In the genomic region with DNA sequence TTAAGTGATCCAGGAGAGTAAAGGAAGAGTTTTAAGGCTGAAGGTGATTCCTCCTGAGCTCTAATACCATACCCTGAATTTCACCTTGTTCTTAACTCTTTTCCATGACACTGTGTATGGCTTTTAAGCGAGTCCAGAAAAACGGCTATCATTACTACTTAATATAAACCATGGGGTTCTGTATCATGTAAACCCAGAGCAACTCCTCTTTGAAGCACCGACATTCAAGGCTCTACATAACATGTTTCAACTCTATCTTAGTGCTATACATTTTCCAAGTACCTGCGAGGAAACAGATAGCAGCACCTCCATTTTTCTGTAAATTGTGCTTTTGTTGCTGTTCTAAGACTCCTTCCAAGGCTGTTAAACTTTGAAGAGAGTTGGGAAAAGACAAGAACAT, we compare ENCODE assay signal across 1 cellular context.
TF ChIP-seq lines count a peak whose summit lies in the region.

No MANE protein-coding gene starts in this region.

TF ChIP-seq in K562, 482 proteins besides CTCF, POLR2A, EP300 and RAD21 (continued from another document):
- TF ChIP-seq, protein P1, sequence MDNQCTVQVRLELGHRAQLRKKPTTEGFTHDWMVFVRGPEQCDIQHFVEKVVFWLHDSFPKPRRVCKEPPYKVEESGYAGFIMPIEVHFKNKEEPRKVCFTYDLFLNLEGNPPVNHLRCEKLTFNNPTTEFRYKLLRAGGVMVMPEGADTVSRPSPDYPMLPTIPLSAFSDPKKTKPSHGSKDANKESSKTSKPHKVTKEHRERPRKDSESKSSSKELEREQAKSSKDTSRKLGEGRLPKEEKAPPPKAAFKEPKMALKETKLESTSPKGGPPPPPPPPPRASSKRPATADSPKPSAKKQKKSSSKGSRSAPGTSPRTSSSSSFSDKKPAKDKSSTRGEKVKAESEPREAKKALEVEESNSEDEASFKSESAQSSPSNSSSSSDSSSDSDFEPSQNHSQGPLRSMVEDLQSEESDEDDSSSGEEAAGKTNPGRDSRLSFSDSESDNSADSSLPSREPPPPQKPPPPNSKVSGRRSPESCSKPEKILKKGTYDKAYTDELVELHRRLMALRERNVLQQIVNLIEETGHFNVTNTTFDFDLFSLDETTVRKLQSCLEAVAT (IDR thresholded peaks at IDR 0.05): peak in 1 of 2 experiments; percentile 61; a peak in 1 of 4 replicates
- TF ChIP-seq SIX5 (IDR thresholded peaks at IDR 0.05; ENCODE audit: borderline replicate concordance in 1 of 2, insufficient read depth in 1 of 2, low read depth in 1 of 2, low read length in 2 of 2) (no peak), DPF2 (IDR thresholded peaks at IDR 0.05) (no peak), ZNF217 (CRISPR knock-in tag; IDR thresholded peaks at IDR 0.05) (no peak), MAFG (tag; conservative IDR thresholded peaks at IDR 0.05) (no peak), CAMTA2 (CRISPR knock-in tag; conservative IDR thresholded peaks at IDR 0.05) (no peak), CBFA2T2 (conservative IDR thresholded peaks at IDR 0.05) (no peak), EP400 (IDR thresholded peaks at IDR 0.05) (no peak), ZNF408 (CRISPR knock-in tag; IDR thresholded peaks at IDR 0.05; ENCODE audit: low read depth) (no peak), CHCHD3 (CRISPR knock-in tag; IDR thresholded peaks at IDR 0.05) (no peak), MCM3 (IDR thresholded peaks at IDR 0.05) (no peak), CREB3L1 (IDR thresholded peaks at IDR 0.05; ENCODE audit: borderline replicate concordance, low read depth) (no peak), HDAC2 (IDR thresholded peaks at IDR 0.05) (no peak), ESRRA (IDR thresholded peaks at IDR 0.05; ENCODE audit: borderline replicate concordance, low read depth) (no peak), CTBP1 (IDR thresholded peaks at IDR 0.05; ENCODE audit: borderline replicate concordance) (no peak), FOXK1 (CRISPR knock-in tag; IDR thresholded peaks at IDR 0.05; ENCODE audit: borderline replicate concordance) (no peak), BRD9 (IDR thresholded peaks at IDR 0.05; ENCODE audit: low read depth, partially characterized antibody) (no peak), ZBTB49 (CRISPR knock-in tag; IDR thresholded peaks at IDR 0.05; ENCODE audit: borderline replicate concordance) (no peak)
- TF ChIP-seq, protein P2, sequence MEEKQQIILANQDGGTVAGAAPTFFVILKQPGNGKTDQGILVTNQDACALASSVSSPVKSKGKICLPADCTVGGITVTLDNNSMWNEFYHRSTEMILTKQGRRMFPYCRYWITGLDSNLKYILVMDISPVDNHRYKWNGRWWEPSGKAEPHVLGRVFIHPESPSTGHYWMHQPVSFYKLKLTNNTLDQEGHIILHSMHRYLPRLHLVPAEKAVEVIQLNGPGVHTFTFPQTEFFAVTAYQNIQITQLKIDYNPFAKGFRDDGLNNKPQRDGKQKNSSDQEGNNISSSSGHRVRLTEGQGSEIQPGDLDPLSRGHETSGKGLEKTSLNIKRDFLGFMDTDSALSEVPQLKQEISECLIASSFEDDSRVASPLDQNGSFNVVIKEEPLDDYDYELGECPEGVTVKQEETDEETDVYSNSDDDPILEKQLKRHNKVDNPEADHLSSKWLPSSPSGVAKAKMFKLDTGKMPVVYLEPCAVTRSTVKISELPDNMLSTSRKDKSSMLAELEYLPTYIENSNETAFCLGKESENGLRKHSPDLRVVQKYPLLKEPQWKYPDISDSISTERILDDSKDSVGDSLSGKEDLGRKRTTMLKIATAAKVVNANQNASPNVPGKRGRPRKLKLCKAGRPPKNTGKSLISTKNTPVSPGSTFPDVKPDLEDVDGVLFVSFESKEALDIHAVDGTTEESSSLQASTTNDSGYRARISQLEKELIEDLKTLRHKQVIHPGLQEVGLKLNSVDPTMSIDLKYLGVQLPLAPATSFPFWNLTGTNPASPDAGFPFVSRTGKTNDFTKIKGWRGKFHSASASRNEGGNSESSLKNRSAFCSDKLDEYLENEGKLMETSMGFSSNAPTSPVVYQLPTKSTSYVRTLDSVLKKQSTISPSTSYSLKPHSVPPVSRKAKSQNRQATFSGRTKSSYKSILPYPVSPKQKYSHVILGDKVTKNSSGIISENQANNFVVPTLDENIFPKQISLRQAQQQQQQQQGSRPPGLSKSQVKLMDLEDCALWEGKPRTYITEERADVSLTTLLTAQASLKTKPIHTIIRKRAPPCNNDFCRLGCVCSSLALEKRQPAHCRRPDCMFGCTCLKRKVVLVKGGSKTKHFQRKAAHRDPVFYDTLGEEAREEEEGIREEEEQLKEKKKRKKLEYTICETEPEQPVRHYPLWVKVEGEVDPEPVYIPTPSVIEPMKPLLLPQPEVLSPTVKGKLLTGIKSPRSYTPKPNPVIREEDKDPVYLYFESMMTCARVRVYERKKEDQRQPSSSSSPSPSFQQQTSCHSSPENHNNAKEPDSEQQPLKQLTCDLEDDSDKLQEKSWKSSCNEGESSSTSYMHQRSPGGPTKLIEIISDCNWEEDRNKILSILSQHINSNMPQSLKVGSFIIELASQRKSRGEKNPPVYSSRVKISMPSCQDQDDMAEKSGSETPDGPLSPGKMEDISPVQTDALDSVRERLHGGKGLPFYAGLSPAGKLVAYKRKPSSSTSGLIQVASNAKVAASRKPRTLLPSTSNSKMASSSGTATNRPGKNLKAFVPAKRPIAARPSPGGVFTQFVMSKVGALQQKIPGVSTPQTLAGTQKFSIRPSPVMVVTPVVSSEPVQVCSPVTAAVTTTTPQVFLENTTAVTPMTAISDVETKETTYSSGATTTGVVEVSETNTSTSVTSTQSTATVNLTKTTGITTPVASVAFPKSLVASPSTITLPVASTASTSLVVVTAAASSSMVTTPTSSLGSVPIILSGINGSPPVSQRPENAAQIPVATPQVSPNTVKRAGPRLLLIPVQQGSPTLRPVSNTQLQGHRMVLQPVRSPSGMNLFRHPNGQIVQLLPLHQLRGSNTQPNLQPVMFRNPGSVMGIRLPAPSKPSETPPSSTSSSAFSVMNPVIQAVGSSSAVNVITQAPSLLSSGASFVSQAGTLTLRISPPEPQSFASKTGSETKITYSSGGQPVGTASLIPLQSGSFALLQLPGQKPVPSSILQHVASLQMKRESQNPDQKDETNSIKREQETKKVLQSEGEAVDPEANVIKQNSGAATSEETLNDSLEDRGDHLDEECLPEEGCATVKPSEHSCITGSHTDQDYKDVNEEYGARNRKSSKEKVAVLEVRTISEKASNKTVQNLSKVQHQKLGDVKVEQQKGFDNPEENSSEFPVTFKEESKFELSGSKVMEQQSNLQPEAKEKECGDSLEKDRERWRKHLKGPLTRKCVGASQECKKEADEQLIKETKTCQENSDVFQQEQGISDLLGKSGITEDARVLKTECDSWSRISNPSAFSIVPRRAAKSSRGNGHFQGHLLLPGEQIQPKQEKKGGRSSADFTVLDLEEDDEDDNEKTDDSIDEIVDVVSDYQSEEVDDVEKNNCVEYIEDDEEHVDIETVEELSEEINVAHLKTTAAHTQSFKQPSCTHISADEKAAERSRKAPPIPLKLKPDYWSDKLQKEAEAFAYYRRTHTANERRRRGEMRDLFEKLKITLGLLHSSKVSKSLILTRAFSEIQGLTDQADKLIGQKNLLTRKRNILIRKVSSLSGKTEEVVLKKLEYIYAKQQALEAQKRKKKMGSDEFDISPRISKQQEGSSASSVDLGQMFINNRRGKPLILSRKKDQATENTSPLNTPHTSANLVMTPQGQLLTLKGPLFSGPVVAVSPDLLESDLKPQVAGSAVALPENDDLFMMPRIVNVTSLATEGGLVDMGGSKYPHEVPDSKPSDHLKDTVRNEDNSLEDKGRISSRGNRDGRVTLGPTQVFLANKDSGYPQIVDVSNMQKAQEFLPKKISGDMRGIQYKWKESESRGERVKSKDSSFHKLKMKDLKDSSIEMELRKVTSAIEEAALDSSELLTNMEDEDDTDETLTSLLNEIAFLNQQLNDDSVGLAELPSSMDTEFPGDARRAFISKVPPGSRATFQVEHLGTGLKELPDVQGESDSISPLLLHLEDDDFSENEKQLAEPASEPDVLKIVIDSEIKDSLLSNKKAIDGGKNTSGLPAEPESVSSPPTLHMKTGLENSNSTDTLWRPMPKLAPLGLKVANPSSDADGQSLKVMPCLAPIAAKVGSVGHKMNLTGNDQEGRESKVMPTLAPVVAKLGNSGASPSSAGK (IDR thresholded peaks at IDR 0.05): no peak
- TF ChIP-seq, protein P3, sequence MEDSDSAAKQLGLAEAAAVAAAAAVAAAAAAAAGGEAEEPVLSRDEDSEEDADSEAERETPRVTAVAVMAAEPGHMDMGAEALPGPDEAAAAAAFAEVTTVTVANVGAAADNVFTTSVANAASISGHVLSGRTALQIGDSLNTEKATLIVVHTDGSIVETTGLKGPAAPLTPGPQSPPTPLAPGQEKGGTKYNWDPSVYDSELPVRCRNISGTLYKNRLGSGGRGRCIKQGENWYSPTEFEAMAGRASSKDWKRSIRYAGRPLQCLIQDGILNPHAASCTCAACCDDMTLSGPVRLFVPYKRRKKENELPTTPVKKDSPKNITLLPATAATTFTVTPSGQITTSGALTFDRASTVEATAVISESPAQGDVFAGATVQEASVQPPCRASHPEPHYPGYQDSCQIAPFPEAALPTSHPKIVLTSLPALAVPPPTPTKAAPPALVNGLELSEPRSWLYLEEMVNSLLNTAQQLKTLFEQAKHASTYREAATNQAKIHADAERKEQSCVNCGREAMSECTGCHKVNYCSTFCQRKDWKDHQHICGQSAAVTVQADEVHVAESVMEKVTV (CRISPR knock-in tag; IDR thresholded peaks at IDR 0.05): no peak
- TF ChIP-seq, protein P4, sequence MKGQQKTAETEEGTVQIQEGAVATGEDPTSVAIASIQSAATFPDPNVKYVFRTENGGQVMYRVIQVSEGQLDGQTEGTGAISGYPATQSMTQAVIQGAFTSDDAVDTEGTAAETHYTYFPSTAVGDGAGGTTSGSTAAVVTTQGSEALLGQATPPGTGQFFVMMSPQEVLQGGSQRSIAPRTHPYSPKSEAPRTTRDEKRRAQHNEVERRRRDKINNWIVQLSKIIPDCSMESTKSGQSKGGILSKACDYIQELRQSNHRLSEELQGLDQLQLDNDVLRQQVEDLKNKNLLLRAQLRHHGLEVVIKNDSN (CRISPR knock-in tag; IDR thresholded peaks at IDR 0.05): no peak
- TF ChIP-seq, protein P5, sequence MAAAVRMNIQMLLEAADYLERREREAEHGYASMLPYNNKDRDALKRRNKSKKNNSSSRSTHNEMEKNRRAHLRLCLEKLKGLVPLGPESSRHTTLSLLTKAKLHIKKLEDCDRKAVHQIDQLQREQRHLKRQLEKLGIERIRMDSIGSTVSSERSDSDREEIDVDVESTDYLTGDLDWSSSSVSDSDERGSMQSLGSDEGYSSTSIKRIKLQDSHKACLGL (CRISPR knock-in tag; IDR thresholded peaks at IDR 0.05; ENCODE audit: borderline replicate concordance, poor library complexity, severe bottlenecking): no peak
- TF ChIP-seq, protein P6, sequence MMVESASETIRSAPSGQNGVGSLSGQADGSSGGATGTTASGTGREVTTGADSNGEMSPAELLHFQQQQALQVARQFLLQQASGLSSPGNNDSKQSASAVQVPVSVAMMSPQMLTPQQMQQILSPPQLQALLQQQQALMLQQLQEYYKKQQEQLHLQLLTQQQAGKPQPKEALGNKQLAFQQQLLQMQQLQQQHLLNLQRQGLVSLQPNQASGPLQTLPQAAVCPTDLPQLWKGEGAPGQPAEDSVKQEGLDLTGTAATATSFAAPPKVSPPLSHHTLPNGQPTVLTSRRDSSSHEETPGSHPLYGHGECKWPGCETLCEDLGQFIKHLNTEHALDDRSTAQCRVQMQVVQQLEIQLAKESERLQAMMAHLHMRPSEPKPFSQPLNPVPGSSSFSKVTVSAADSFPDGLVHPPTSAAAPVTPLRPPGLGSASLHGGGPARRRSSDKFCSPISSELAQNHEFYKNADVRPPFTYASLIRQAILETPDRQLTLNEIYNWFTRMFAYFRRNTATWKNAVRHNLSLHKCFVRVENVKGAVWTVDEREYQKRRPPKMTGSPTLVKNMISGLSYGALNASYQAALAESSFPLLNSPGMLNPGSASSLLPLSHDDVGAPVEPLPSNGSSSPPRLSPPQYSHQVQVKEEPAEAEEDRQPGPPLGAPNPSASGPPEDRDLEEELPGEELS (CRISPR knock-in tag; IDR thresholded peaks at IDR 0.05; ENCODE audit: borderline replicate concordance): no peak
- TF ChIP-seq, protein P7, sequence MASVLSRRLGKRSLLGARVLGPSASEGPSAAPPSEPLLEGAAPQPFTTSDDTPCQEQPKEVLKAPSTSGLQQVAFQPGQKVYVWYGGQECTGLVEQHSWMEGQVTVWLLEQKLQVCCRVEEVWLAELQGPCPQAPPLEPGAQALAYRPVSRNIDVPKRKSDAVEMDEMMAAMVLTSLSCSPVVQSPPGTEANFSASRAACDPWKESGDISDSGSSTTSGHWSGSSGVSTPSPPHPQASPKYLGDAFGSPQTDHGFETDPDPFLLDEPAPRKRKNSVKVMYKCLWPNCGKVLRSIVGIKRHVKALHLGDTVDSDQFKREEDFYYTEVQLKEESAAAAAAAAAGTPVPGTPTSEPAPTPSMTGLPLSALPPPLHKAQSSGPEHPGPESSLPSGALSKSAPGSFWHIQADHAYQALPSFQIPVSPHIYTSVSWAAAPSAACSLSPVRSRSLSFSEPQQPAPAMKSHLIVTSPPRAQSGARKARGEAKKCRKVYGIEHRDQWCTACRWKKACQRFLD (CRISPR knock-in tag; IDR thresholded peaks at IDR 0.05): no peak
